Comparison of ENCODE assay signal across 8 cellular contexts in the genomic region with DNA sequence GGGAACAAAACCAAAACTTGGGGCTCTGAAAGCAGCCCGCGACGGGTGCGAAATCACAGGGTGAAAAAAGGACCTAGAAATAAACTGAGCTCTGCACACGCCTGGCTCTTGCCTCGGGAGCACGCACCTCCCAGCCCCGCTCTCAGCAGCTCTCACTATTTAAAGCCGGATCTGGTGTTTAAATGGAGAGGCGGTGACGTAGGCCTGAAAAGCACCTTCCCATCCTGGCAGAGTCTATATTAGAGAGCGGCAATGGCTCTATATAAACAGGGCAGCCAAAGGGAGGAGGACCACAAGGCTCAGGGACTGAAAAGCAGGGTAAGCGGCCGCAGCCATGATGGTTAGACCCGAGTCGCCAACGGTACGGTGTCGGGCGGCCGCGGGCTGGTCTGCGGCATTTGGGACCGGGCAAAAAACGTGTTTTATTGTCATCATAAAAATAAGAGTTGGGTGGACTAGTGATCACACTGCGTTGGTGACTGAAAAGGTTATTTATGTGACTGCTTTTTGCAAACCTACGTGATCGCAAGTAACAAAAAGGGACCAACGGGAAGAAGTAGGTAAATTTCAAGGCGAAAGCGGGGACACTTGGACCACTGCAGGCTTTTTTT. TPM values are rescaled to one million over a fixed set of nuclear protein-coding genes. Genes with fewer than 3 reads are reported as not detected.
DNase-seq lines count a peak whose midpoint lies in the region; ATAC-seq, FAIRE-seq and TF ChIP-seq lines count a peak whose summit lies in the region.

No MANE protein-coding gene starts in this region.

- no peaks in the 10 kb centered on the region for H3K9me3 ChIP-seq in adipocyte (ENCODE audit: control insufficient read depth, low read length)
- no peaks in the 10 kb centered on the region for H3K9me3 ChIP-seq in pancreas
- H3K9me3 ChIP-seq in tibial artery: no peaks in the 10 kb centered on the region

- H3K27ac ChIP-seq in pancreas: peak overlapping the region; percentile 66 to 99 (median 88)
- H3K27ac ChIP-seq in tibial artery: peak overlapping the region; percentile 92 to 99

- TF ChIP-seq POLR2A in GM12891 (IDR thresholded peaks at IDR 0.05; ENCODE audit: low read depth, low read length): peak; percentile 98

- H3K4me1 ChIP-seq in adipocyte (ENCODE audit: control insufficient read depth, insufficient read depth, low read length) (peaks cover 18% of the 10 kb centered on the region), pancreas (peaks cover 19 to 37% (median 34%) of the 10 kb centered on the region in 3 donors), tibial artery (peaks cover 0 to 40% (median 13%) of the 10 kb centered on the region in 4 donors)

- H3K27me3 ChIP-seq in adipocyte (replicated peaks; ENCODE audit: control insufficient read depth, insufficient read depth, low read length): no peaks in the 10 kb centered on the region
- no peaks in the 10 kb centered on the region for H3K27me3 ChIP-seq in pancreas
- H3K27me3 ChIP-seq in tibial artery: no peaks in the 10 kb centered on the region

- 0% methylated on average over 31 of the region's 31 CpGs for WGBS in pancreas, 2 donors

- peak; percentile 60 for ATAC-seq in HG02798 (IDR thresholded peaks at IDR 0.05; ENCODE audit: poor library complexity, unreplicated experiment)
- ATAC-seq in Right ventricle myocardium superior (ENCODE audit: poor library complexity): peak; percentile 76
- ATAC-seq in pancreas: peak; percentile 56 to 79 (median 70)

- no peak for TF ChIP-seq CTCF in pancreas (IDR thresholded peaks at IDR 0.05)
- TF ChIP-seq CTCF in tibial artery (IDR thresholded peaks at IDR 0.05): no peak

- FAIRE-seq in GM12891 (lab: Jason Lieb, UNC) (peak; percentile 90), pancreas (lab: Jason Lieb, UNC) (peak; percentile 60)

- peak overlapping the region; percentile 98 for H3K9ac ChIP-seq in adipocyte (ENCODE audit: low read length)

- H3K4me3 ChIP-seq in adipocyte (ENCODE audit: low read length) (peak overlapping the region; percentile 91), pancreas (peak overlapping the region; percentile 52 to 71 (median 58)), tibial artery (peak overlapping the region; percentile 84 to 95)

- peak; percentile 40 for DNase-seq in GM12891 (ENCODE audit: insufficient read length, low spot score)
- DNase-seq in NCI-H1417 treated with DMSO at 0.1 percent for 48 hours (lab: John Stamatoyannopoulos, UW): peak; percentile 99
- DNase-seq in SW 1271 (lab: John Stamatoyannopoulos, UW): peak; percentile 91 to 97
- peak; percentile 98 for DNase-seq in adipocyte (ENCODE audit: low read depth)
- peak; percentile 91 for DNase-seq in Right ventricle myocardium superior
- peak; percentile 87 to 94 (median 90) for DNase-seq in pancreas
- DNase-seq in tibial artery: peak; percentile 95 to 96

- intact Hi-C loops in Right ventricle myocardium superior (cut with DNase I) (loop anchor here (10.0 kb wide), 1 partner anchor 225 kb away; no protein-coding TSS in a partner anchor), pancreas (cut with DNase I) (no loop called here), tibial artery (cut with DNase I; ENCODE audit: low total_unique reads) (no loop called here)

- H3K36me3 ChIP-seq in adipocyte (ENCODE audit: control insufficient read depth, insufficient read depth, low read length, severe bottlenecking) (peaks cover 19% of the 10 kb centered on the region), pancreas (peaks cover 0 to 15% (median 0%) of the 10 kb centered on the region in 3 donors), tibial artery (peaks cover 5 to 18% (median 17%) of the 10 kb centered on the region in 3 donors)

TF ChIP-seq in GM12891, 5 proteins besides CTCF, POLR2A, EP300 and RAD21:
- TF ChIP-seq TAF1 (IDR thresholded peaks at IDR 0.05; ENCODE audit: low read depth, low read length) (no peak; the same call in none of the 2 replicates), POU2F2 (IDR thresholded peaks at IDR 0.05; ENCODE audit: low read depth, low read length) (peak; percentile 77), POLR2AphosphoS5 (IDR thresholded peaks at IDR 0.05; ENCODE audit: low read depth, low read length) (peak; percentile 98)

RNA-seq across cellular contexts. Expression of a gene that starts 1.4 kb away (rescaled TPM):
- 7.8 TPM for polyA plus RNA-seq in GM12891 (2012; ENCODE audit: low read depth, missing spikeins)
- total RNA-seq in Right ventricle myocardium superior (17.1 TPM), pancreas (10 to 100 TPM in 4 of 6 donors, 1 to 10 TPM in 2; 9.2 to 14.6 (median 11.5) TPM)
- 1 to 10 TPM; 2.4 to 5.3 TPM for polyA plus RNA-seq in pancreas

Comparison
In these comparisons a context has a peak if more than half of its experiments do, and no peak if none do; other contexts are left out.
1. Peak in every context shown above with its lines: DNase-seq, ATAC-seq, H3K4me3 ChIP-seq and H3K27ac ChIP-seq.
2. DNase-seq: peak in every context shown above with its lines; median percentile 99 in NCI-H1417 treated with DMSO at 0.1 percent for 48 hours; 98 in adipocyte; 96 in tibial artery; 94 in SW 1271; 91 in Right ventricle myocardium superior; 90 in pancreas; 40 in GM12891.